Comparison of ENCODE assay signal across 20 cellular contexts in the genomic region with DNA sequence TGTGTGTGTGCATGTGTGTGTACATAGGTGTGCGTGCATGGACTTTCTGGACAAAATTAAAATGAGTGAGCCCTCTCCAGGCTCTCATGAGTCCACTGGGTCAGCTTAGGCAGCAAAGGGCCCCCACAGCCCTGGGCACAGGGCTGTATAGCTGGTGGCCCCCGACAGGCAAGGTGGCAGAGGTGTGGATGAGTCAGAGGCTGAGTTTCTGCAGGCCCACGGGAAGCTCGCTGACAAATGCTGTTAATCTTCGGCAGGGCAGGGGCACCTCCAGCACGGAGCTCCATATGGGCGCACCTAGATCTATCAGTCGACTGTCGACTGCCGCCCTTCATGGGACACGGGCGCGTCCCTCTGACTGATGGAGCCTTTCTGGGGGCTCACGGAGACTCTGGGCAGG.
"Had no signal": no experiment of that assay in that cellular context is flagged by ENCODE, and none has a peak within 500 bp of the region (broad histone marks: within the 10 kb centered on the region; RNA-seq: fewer than 3 reads in every experiment).

No MANE protein-coding gene starts in this region.

- H3K9ac ChIP-seq: neural progenitor cell had no signal

- H3K27ac ChIP-seq: hepatocyte, left ventricle myocardium inferior, neural progenitor cell, ovary, prostate gland, sigmoid colon, spleen, suprapubic skin, thoracic aorta, tibial artery, uterus had no signal

- H3K27me3 ChIP-seq: hepatocyte, neural progenitor cell, ovary, uterus had no signal

- DNase-seq: islet precursor cell; left ventricle myocardium inferior; nephron progenitor cell; ovary; retina; right cardiac atrium; sigmoid colon; small intestine; stimulated activated CD4-positive, alpha-beta T cell treated with anti-CD3 and anti-CD28 coated beads, Interleukin-4, amount 100 ng/mL, for 24 hours; tibial artery; trophoblast cell; uterus had no signal

- H3K4me2 ChIP-seq: hepatocyte had no signal

- H3K9me3 ChIP-seq: left ventricle myocardium inferior, ovary, prostate gland, sigmoid colon, spleen, suprapubic skin, thoracic aorta, tibial artery, uterus had no signal

- H2AFZ ChIP-seq: hepatocyte, neural progenitor cell had no signal

- H3K4me1 ChIP-seq: left ventricle myocardium inferior, prostate gland, sigmoid colon, spleen, suprapubic skin, tibial artery, uterus had no signal

- H3K4me3 ChIP-seq: hepatocyte, left ventricle myocardium inferior, neural progenitor cell, ovary, prostate gland, sigmoid colon, spleen, suprapubic skin, thoracic aorta, tibial artery, uterus had no signal

- H3K36me3 ChIP-seq: left ventricle myocardium inferior, neural progenitor cell, ovary, prostate gland, sigmoid colon, spleen, suprapubic skin, thoracic aorta, tibial artery, uterus had no signal

- ATAC-seq: naive thymus-derived CD8-positive, alpha-beta T cell; right cardiac atrium; stimulated activated effector memory CD8-positive, alpha-beta T cell treated with anti-CD3 and anti-CD28 coated beads, Interleukin-12 subunit alpha, Interleukin-12 subunit beta, amount 100 ng/mL, for 72 hours had no signal
